In the genomic region with DNA sequence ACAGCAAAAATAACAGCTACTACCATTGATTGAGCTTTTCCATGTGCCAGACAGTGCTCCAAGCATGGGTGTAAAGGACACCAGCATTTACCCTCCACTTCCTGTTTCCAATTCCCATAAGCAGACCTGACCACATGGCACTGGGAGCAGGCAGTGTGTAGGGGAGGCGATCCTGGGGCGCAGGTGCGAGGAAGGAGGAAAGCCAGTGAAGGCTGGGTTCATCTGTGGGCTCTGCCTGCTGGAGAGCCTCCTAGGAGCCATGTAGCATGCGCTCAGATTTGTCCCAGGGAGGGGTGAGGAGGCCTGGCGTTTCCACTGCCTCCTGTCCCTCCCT, we compare ENCODE assay signal across 20 cellular contexts. TPM values are rescaled to one million over a fixed set of nuclear protein-coding genes. Genes with fewer than 3 reads are reported as not detected.
"Had no signal": no experiment of that assay in that cellular context is flagged by ENCODE, and none has a peak within 500 bp of the region (broad histone marks: within the 10 kb centered on the region; RNA-seq: fewer than 3 reads in every experiment).

No MANE protein-coding gene starts in this region.

- H3K27me3 Mint-ChIP-seq: effector memory CD8-positive, alpha-beta T cell had no signal

- FAIRE-seq: colon, keratinocyte, small intestine had no signal

- H3K4me3 Mint-ChIP-seq: dendritic cell treated with granulocyte-macrophage colony-stimulating factor and Interleukin-4, amounts not matched to agents 40 ng/mL and 50 ng/mL, for 4 days; effector memory CD8-positive, alpha-beta T cell; immature natural killer cell; memory B cell; mesothelial cell of epicardium; natural killer cell had no signal

- H3K4me1 Mint-ChIP-seq: mesothelial cell of epicardium had no signal

- DNase-seq: effector memory CD8-positive, alpha-beta T cell; immature natural killer cell; left cardiac atrium; left ventricle myocardium inferior; lower lobe of right lung; natural killer cell; stimulated activated naive CD4-positive, alpha-beta T cell treated with Interleukin-2 at 50 U/mL for 16 hours; trophoblast cell had no signal

- H3K27ac Mint-ChIP-seq: dendritic cell treated with granulocyte-macrophage colony-stimulating factor and Interleukin-4, amounts not matched to agents 40 ng/mL and 50 ng/mL, for 4 days; effector memory CD8-positive, alpha-beta T cell; immature natural killer cell; memory B cell; mesothelial cell of epicardium; natural killer cell had no signal

- H3K36me3 ChIP-seq: left ventricle myocardium inferior had no signal

- H3K4me3 ChIP-seq: esophagus muscularis mucosa, gastroesophageal sphincter, left ventricle myocardium inferior, lower lobe of right lung had no signal

- H3K9me3 ChIP-seq: esophagus muscularis mucosa, gastroesophageal sphincter, left ventricle myocardium inferior, lower lobe of right lung had no signal

- H3K9me3 Mint-ChIP-seq: dendritic cell treated with granulocyte-macrophage colony-stimulating factor and Interleukin-4, amounts not matched to agents 40 ng/mL and 50 ng/mL, for 4 days; effector memory CD8-positive, alpha-beta T cell; immature natural killer cell; memory B cell; mesothelial cell of epicardium; natural killer cell had no signal

- H3K27ac ChIP-seq: epithelial cell of prostate, esophagus muscularis mucosa, left ventricle myocardium inferior, lower lobe of right lung had no signal

- H3K36me3 Mint-ChIP-seq: immature natural killer cell, memory B cell, natural killer cell had no signal

- ATAC-seq: effector memory CD8-positive, alpha-beta T cell; gastroesophageal sphincter; left cardiac atrium; lower lobe of right lung; natural killer cell had no signal

- H3K27me3 ChIP-seq: esophagus muscularis mucosa, gastroesophageal sphincter had no signal

RNA-seq across cellular contexts. Expression of a gene that starts 56.7 kb away (rescaled TPM):
- total RNA-seq: fibroblast of villous mesenchyme, mesothelial cell of epicardium, osteoblast, pulmonary artery endothelial cell had no signal
- polyA plus RNA-seq: keratinocyte had no signal
